In genomic region chr19:3578390-3578789, GRCh38 we compare ENCODE assay signal across 12 cellular contexts. TPM values are rescaled to one million over a fixed set of nuclear protein-coding genes. Genes with fewer than 3 reads are reported as not detected.
"Had no signal": no experiment of that assay in that cellular context is flagged by ENCODE, and none has a peak within 500 bp of the region (broad histone marks: within the 10 kb centered on the region; RNA-seq: fewer than 3 reads in every experiment).

No MANE protein-coding gene starts in this region.

- H3K27ac Mint-ChIP-seq: activated CD8-positive, alpha-beta T cell treated with anti-CD3 and anti-CD28 coated beads, Interleukin-2, amount 10 ng/mL, durations not matched to agents 7 days and 5 days; activated naive CD4-positive, alpha-beta T cell treated with anti-CD3 and anti-CD28 coated beads for 36 hours had no signal

- H3K27me3 ChIP-seq: uterus had no signal

- H3K9me3 Mint-ChIP-seq: activated naive CD4-positive, alpha-beta T cell treated with anti-CD3 and anti-CD28 coated beads for 36 hours; naive B cell had no signal

- H3K9me3 ChIP-seq: uterus had no signal

- H3K36me3 ChIP-seq: uterus had no signal

- ATAC-seq: activated CD8-positive, alpha-beta T cell treated with anti-CD3 and anti-CD28 coated beads, Interleukin-2, amount 10 ng/mL, durations not matched to agents 7 days and 5 days had no signal

- H3K4me3 ChIP-seq: skin epidermis, uterus had no signal

- H3K27me3 Mint-ChIP-seq: naive B cell had no signal

- DNase-seq: activated CD4-positive, alpha-beta T cell treated with anti-CD3 and anti-CD28 coated beads for 48 hours; activated CD8-positive, alpha-beta T cell treated with anti-CD3 and anti-CD28 coated beads, Interleukin-2, amount 10 ng/mL, durations not matched to agents 7 days and 5 days; activated naive CD4-positive, alpha-beta T cell treated with anti-CD3 and anti-CD28 coated beads for 36 hours; midbrain; naive B cell; uterus; WERI-Rb-1 had no signal

- FAIRE-seq: astrocyte, colon, frontal cortex had no signal

- H3K27ac ChIP-seq: uterus, WERI-Rb-1 had no signal

- H3K4me3 Mint-ChIP-seq: activated CD8-positive, alpha-beta T cell treated with anti-CD3 and anti-CD28 coated beads, Interleukin-2, amount 10 ng/mL, durations not matched to agents 7 days and 5 days; activated naive CD4-positive, alpha-beta T cell treated with anti-CD3 and anti-CD28 coated beads for 36 hours had no signal

RNA-seq across cellular contexts. Expression of gene TEKTIP1, which starts 39.4 kb away (rescaled TPM):
- total RNA-seq: fibroblast of lung had no signal
- polyA plus RNA-seq: fibroblast of lung had no signal
